ENCODE assay signal across 1 cellular context in the genomic region with DNA sequence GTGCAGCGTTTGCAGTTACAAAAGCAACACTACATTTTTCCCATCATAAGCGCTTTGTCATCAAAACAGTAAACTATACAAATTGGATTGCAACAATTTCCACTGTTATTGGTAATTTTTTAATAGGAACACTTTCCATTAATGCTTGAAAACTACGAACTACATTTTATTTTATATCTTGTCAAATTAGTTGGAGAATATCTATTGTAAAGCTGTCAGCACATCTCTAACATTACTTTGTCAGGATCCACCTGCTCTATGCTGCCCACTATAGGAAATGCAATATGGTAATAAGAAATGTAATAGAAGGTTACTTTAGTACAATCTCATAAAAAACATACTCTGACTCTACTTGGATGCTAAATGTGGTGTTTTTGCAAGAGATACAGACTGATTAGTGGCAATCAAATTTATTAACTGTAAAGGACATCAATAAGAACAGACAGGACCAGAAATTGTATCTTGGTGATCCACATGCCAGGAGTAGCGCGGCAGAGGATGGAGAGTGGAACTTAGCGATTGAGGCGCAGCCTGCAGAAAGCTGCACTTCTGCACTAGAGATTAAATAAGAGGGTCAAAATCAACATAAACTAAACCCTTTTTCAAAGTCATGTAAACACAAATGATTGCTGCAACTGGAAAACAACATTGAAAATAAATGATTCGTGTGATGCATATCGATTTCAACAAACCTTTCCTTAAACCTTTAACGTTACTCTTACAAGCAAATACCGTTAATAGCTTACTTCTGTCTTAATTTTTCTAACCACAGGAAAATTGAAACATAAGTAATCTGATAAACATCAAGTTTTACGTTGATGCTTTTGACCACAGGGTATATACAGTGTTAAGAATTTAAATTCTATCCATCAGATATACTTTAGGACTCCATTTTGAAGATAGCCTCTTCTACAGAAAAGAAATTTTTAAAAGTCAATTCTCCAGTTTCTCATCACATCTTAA.
TF ChIP-seq lines count a peak whose summit lies in the region.

No MANE protein-coding gene starts in this region.

TF ChIP-seq in K562, 482 proteins besides CTCF, POLR2A, EP300 and RAD21 (continued from another document and continues in another):
- TF ChIP-seq, protein P1, sequence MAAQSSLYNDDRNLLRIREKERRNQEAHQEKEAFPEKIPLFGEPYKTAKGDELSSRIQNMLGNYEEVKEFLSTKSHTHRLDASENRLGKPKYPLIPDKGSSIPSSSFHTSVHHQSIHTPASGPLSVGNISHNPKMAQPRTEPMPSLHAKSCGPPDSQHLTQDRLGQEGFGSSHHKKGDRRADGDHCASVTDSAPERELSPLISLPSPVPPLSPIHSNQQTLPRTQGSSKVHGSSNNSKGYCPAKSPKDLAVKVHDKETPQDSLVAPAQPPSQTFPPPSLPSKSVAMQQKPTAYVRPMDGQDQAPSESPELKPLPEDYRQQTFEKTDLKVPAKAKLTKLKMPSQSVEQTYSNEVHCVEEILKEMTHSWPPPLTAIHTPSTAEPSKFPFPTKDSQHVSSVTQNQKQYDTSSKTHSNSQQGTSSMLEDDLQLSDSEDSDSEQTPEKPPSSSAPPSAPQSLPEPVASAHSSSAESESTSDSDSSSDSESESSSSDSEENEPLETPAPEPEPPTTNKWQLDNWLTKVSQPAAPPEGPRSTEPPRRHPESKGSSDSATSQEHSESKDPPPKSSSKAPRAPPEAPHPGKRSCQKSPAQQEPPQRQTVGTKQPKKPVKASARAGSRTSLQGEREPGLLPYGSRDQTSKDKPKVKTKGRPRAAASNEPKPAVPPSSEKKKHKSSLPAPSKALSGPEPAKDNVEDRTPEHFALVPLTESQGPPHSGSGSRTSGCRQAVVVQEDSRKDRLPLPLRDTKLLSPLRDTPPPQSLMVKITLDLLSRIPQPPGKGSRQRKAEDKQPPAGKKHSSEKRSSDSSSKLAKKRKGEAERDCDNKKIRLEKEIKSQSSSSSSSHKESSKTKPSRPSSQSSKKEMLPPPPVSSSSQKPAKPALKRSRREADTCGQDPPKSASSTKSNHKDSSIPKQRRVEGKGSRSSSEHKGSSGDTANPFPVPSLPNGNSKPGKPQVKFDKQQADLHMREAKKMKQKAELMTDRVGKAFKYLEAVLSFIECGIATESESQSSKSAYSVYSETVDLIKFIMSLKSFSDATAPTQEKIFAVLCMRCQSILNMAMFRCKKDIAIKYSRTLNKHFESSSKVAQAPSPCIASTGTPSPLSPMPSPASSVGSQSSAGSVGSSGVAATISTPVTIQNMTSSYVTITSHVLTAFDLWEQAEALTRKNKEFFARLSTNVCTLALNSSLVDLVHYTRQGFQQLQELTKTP (IDR thresholded peaks at IDR 0.05; ENCODE audit: low read depth in 1 of 2, partially characterized antibody in 2 of 2): peak in 1 of 2 experiments; percentile 50
- TF ChIP-seq ZNF583 (CRISPR knock-in tag; IDR thresholded peaks at IDR 0.05): no peak
- TF ChIP-seq, protein P2, sequence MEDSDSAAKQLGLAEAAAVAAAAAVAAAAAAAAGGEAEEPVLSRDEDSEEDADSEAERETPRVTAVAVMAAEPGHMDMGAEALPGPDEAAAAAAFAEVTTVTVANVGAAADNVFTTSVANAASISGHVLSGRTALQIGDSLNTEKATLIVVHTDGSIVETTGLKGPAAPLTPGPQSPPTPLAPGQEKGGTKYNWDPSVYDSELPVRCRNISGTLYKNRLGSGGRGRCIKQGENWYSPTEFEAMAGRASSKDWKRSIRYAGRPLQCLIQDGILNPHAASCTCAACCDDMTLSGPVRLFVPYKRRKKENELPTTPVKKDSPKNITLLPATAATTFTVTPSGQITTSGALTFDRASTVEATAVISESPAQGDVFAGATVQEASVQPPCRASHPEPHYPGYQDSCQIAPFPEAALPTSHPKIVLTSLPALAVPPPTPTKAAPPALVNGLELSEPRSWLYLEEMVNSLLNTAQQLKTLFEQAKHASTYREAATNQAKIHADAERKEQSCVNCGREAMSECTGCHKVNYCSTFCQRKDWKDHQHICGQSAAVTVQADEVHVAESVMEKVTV (CRISPR knock-in tag; IDR thresholded peaks at IDR 0.05): peak; percentile 30; the same call in 1 of the 2 replicates
- TF ChIP-seq, protein P3, sequence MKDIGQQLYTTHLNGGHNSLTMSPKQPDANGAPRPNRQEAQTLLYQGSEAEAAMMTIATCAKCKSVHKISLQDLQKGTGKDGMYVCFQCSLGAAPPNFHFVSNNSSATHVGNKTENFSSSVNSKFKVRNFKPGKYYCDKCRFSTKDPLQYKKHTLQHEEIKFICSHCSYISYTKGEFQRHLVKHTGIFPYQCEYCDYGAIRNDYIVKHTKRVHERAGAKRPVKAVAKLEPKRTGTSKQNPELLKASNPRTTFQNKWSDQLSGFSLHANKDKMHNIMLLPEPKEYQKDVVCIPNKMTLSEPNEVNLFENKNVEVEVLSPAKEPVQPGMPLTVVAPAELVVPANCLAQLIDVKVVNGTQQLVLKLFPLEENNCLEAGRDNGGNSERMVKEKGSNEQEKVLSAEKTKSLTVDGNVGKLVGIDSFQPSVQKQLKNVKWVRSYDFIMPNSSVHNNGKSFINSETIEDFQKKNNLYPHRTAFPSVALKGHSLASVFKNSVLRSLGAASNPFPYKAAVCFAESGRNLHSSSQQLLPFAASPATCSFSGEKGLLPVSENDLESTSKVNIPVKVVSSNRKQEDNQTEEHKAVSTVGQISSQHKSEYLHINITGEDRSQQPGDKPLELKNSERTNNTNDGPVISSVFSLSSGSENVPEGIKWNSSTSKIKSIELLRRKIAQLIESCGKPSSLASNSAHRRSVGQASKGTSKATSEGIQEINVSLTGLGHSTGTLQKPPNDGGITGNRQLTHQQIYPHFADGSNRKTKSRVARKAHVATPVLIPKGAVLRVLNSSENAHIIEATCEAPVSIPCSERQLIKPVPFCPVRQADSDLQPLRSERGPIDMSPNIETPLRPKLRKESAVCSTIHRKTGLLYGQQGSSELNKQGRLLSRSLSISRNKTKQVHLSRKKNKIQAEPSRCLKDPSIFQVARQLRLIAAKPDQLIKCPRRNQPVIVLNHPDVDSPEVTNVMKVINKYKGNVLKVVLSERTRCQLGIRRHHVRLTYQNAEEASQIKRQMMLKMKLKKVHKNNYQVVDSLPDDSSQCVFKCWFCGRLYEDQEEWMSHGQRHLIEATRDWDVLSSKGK (CRISPR knock-in tag; IDR thresholded peaks at IDR 0.05): no peak
- peak; percentile 25; the same call in 1 of the 2 replicates for TF ChIP-seq NCOR1 (IDR thresholded peaks at IDR 0.05)
- TF ChIP-seq, protein P4, sequence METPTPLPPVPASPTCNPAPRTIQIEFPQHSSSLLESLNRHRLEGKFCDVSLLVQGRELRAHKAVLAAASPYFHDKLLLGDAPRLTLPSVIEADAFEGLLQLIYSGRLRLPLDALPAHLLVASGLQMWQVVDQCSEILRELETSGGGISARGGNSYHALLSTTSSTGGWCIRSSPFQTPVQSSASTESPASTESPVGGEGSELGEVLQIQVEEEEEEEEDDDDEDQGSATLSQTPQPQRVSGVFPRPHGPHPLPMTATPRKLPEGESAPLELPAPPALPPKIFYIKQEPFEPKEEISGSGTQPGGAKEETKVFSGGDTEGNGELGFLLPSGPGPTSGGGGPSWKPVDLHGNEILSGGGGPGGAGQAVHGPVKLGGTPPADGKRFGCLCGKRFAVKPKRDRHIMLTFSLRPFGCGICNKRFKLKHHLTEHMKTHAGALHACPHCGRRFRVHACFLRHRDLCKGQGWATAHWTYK (CRISPR knock-in tag; IDR thresholded peaks at IDR 0.05): no peak
- TF ChIP-seq, protein P5, sequence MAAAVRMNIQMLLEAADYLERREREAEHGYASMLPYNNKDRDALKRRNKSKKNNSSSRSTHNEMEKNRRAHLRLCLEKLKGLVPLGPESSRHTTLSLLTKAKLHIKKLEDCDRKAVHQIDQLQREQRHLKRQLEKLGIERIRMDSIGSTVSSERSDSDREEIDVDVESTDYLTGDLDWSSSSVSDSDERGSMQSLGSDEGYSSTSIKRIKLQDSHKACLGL (CRISPR knock-in tag; IDR thresholded peaks at IDR 0.05; ENCODE audit: borderline replicate concordance, poor library complexity, severe bottlenecking): no peak
- TF ChIP-seq C11orf30 (IDR thresholded peaks at IDR 0.05; ENCODE audit: low read depth): peak; percentile 65
- TF ChIP-seq KLF6 (CRISPR knock-in tag; IDR thresholded peaks at IDR 0.05; ENCODE audit: borderline replicate concordance): no peak
- TF ChIP-seq ZBTB7A (IDR thresholded peaks at IDR 0.05; ENCODE audit: borderline replicate concordance, control insufficient read depth, low read depth, low read length): no peak
- no peak for TF ChIP-seq XRCC3 (IDR thresholded peaks at IDR 0.05)
- TF ChIP-seq ZZZ3 (IDR thresholded peaks at IDR 0.05): no peak
- no peak for TF ChIP-seq MCM3 (IDR thresholded peaks at IDR 0.05)
- TF ChIP-seq GABPA (tag; conservative IDR thresholded peaks at IDR 0.05; ENCODE audit: low read depth): peak; percentile 8; the same call in 1 of the 2 replicates
- no peak for TF ChIP-seq FOXJ2 (tag; IDR thresholded peaks at IDR 0.05)
- no peak for TF ChIP-seq DIDO1 (tag; IDR thresholded peaks at IDR 0.05; ENCODE audit: low read depth)
- TF ChIP-seq SMARCA5 (IDR thresholded peaks at IDR 0.05): no peak
- TF ChIP-seq, protein P6, sequence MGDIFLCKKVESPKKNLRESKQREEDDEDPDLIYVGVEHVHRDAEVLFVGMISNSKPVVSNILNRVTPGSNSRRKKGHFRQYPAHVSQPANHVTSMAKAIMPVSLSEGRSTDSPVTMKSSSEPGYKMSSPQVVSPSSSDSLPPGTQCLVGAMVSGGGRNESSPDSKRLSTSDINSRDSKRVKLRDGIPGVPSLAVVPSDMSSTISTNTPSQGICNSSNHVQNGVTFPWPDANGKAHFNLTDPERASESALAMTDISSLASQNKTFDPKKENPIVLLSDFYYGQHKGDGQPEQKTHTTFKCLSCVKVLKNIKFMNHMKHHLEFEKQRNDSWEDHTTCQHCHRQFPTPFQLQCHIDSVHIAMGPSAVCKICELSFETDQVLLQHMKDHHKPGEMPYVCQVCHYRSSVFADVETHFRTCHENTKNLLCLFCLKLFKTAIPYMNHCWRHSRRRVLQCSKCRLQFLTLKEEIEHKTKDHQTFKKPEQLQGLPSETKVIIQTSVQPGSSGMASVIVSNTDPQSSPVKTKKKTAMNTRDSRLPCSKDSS (IDR thresholded peaks at IDR 0.05; ENCODE audit: low read depth, partially characterized antibody): no peak
- TF ChIP-seq, protein P7, sequence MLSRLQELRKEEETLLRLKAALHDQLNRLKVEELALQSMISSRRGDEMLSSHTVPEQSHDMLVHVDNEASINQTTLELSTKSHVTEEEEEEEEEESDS (CRISPR knock-in tag; IDR thresholded peaks at IDR 0.05): no peak
- TF ChIP-seq SMARCE1 (IDR thresholded peaks at IDR 0.05): peak; percentile 81
- peak; percentile 87 for TF ChIP-seq SMARCC2 (IDR thresholded peaks at IDR 0.05; ENCODE audit: low read depth)
- TF ChIP-seq, protein P8, sequence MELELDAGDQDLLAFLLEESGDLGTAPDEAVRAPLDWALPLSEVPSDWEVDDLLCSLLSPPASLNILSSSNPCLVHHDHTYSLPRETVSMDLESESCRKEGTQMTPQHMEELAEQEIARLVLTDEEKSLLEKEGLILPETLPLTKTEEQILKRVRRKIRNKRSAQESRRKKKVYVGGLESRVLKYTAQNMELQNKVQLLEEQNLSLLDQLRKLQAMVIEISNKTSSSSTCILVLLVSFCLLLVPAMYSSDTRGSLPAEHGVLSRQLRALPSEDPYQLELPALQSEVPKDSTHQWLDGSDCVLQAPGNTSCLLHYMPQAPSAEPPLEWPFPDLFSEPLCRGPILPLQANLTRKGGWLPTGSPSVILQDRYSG (tag; conservative IDR thresholded peaks at IDR 0.05; ENCODE audit: low read depth): no peak
- no peak for TF ChIP-seq RAD51 (IDR thresholded peaks at IDR 0.05; ENCODE audit: borderline replicate concordance, low read depth)
- no peak for TF ChIP-seq CCAR2 (IDR thresholded peaks at IDR 0.05; ENCODE audit: low read depth, low read length)
- TF ChIP-seq GATAD2B (IDR thresholded peaks at IDR 0.05; ENCODE audit: borderline replicate concordance): peak; percentile 65; the same call in 1 of the 2 replicates
- TF ChIP-seq MAFF (IDR thresholded peaks at IDR 0.05; ENCODE audit: low read length): peak; percentile 13; the same call in 1 of the 2 replicates
- TF ChIP-seq PHB (CRISPR knock-in tag; IDR thresholded peaks at IDR 0.05): no peak
- TF ChIP-seq, protein P9, sequence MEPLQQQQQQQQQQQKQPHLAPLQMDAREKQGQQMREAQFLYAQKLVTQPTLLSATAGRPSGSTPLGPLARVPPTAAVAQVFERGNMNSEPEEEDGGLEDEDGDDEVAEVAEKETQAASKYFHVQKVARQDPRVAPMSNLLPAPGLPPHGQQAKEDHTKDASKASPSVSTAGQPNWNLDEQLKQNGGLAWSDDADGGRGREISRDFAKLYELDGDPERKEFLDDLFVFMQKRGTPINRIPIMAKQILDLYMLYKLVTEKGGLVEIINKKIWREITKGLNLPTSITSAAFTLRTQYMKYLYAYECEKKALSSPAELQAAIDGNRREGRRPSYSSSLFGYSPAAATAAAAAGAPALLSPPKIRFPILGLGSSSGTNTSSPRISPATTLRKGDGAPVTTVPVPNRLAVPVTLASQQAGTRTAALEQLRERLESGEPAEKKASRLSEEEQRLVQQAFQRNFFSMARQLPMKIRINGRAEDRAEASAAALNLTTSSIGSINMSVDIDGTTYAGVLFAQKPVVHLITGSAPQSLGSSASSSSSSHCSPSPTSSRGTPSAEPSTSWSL (CRISPR knock-in tag; IDR thresholded peaks at IDR 0.05; ENCODE audit: borderline replicate concordance): no peak
- no peak for TF ChIP-seq HMG20A (CRISPR knock-in tag; conservative IDR thresholded peaks at IDR 0.05)
- TF ChIP-seq, protein P10, sequence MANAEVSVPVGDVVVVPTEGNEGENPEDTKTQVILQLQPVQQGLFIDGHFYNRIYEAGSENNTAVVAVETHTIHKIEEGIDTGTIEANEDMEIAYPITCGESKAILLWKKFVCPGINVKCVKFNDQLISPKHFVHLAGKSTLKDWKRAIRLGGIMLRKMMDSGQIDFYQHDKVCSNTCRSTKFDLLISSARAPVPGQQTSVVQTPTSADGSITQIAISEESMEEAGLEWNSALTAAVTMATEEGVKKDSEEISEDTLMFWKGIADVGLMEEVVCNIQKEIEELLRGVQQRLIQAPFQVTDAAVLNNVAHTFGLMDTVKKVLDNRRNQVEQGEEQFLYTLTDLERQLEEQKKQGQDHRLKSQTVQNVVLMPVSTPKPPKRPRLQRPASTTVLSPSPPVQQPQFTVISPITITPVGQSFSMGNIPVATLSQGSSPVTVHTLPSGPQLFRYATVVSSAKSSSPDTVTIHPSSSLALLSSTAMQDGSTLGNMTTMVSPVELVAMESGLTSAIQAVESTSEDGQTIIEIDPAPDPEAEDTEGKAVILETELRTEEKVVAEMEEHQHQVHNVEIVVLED (CRISPR knock-in tag; IDR thresholded peaks at IDR 0.05): no peak
- no peak for TF ChIP-seq NFE2L1 (tag; IDR thresholded peaks at IDR 0.05; ENCODE audit: borderline replicate concordance, low read depth)
- TF ChIP-seq MAFG (tag; conservative IDR thresholded peaks at IDR 0.05): 0 out of 2 replicates have a peak, but pooled peaks have one; percentile 31
- TF ChIP-seq ZNF785 (CRISPR knock-in tag; IDR thresholded peaks at IDR 0.05): no peak
- no peak for TF ChIP-seq FOS (IDR thresholded peaks at IDR 0.05; ENCODE audit: extremely low read depth, insufficient read length)
- no peak for TF ChIP-seq TFAM (CRISPR knock-in tag; conservative IDR thresholded peaks at IDR 0.05)
- no peak for TF ChIP-seq TAF1 (IDR thresholded peaks at IDR 0.05; ENCODE audit: control insufficient read depth, extremely low read depth, insufficient read depth, low read length, severe bottlenecking)
- TF ChIP-seq ZNF766 (CRISPR knock-in tag; conservative IDR thresholded peaks at IDR 0.05): no peak
- TF ChIP-seq WHSC1 (IDR thresholded peaks at IDR 0.05; ENCODE audit: low read length): no peak
- TF ChIP-seq ARID2 (IDR thresholded peaks at IDR 0.05): peak; percentile 82
